In genomic region chr4:76108467-76109181, GRCh38 we compare ENCODE assay signal across 9 cellular contexts. TPM values are rescaled to one million over a fixed set of nuclear protein-coding genes. Genes with fewer than 3 reads are reported as not detected.
DNase-seq lines count a peak whose midpoint lies in the region; ATAC-seq, FAIRE-seq and TF ChIP-seq lines count a peak whose summit lies in the region.
"Had no signal": no experiment of that assay in that cellular context is flagged by ENCODE, and none has a peak within 500 bp of the region (broad histone marks: within the 10 kb centered on the region; RNA-seq: fewer than 3 reads in every experiment).

No MANE protein-coding gene starts in this region.

- POLR2A ChIA-PET in GM12878 (lab: Charles Lee), result no interaction called here

- TF ChIP-seq CTCF in GM12878 (IDR thresholded peaks at IDR 0.05 in 2 of 3, conservative IDR thresholded peaks at IDR 0.05 in 1 of 3; ENCODE audit: control insufficient read depth in 2 of 3, extremely low read depth in 1 of 3, insufficient read depth in 1 of 3, low read depth in 3 of 3, low read length in 3 of 3), result peak; percentile 6 to 25 (median 18); a peak in 1 of 6 replicates
- TF ChIP-seq CTCF in progenitor cell of endocrine pancreas (IDR thresholded peaks at IDR 0.05; ENCODE audit: unreplicated experiment), result peak; percentile 30
- TF ChIP-seq CTCF in left lung (IDR thresholded peaks at IDR 0.05), result no peak
- TF ChIP-seq CTCF in colonic mucosa (IDR thresholded peaks at IDR 0.05), result no peak

- peak; percentile 84 for ATAC-seq in GM12878
- ATAC-seq in left lung, result no peak

- H3K27ac ChIP-seq in GM12878 (ENCODE audit: control insufficient read depth, insufficient read depth), result no peak overlapping the region
- H3K27ac ChIP-seq in left lung, result no peak overlapping the region
- no peak overlapping the region for H3K27ac ChIP-seq in colonic mucosa

- SMC1A ChIA-PET in GM12878 (lab: Charles Lee; ENCODE audit: uncharacterized antibody, unreplicated experiment), result interaction anchor here (0.9 kb wide), 2 partner anchors 32 to 71 kb away, joined by 3 read pairs; no protein-coding TSS in a partner anchor

- H3K4me3 Mint-ChIP-seq in progenitor cell of endocrine pancreas (ENCODE audit: low read depth), result no peak overlapping the region
- H3K4me3 Mint-ChIP-seq: central memory CD8-positive, alpha-beta T cell had no signal

- H3K9me3 ChIP-seq in GM12878 (replicated peaks; ENCODE audit: control insufficient read depth, insufficient read depth, low read length) (no peaks in the 10 kb centered on the region), left lung (no peaks in the 10 kb centered on the region), colonic mucosa (no peaks in the 10 kb centered on the region)

- TF ChIP-seq EP300 in GM12878 (IDR thresholded peaks at IDR 0.05; ENCODE audit: borderline replicate concordance in 1 of 2, control insufficient read depth in 1 of 2, low read depth in 2 of 2, low read length in 2 of 2), result no peak

- H3K4me2 ChIP-seq in GM12878 (ENCODE audit: control insufficient read depth, insufficient read depth), result no peak overlapping the region

- H4K20me1 ChIP-seq in GM12878 (ENCODE audit: control insufficient read depth, insufficient read depth), result no peaks in the 10 kb centered on the region

- no peak for TF ChIP-seq POLR2A in GM12878 (IDR thresholded peaks at IDR 0.05; ENCODE audit: low read depth, low read length)

- H3K27me3 Mint-ChIP-seq in progenitor cell of endocrine pancreas, result no peaks in the 10 kb centered on the region
- H3K27me3 Mint-ChIP-seq: central memory CD8-positive, alpha-beta T cell had no signal

- peaks cover 6% of the 10 kb centered on the region for H3K36me3 Mint-ChIP-seq in progenitor cell of endocrine pancreas (ENCODE audit: insufficient read depth)

- no peak overlapping the region for H2AFZ ChIP-seq in GM12878 (ENCODE audit: control insufficient read depth, low read depth, low read length)

- no peak overlapping the region for H3K4me3 ChIP-seq in GM12878
- H3K4me3 ChIP-seq in left lung, result no peak overlapping the region
- no peak overlapping the region for H3K4me3 ChIP-seq in colonic mucosa

- H3K4me1 ChIP-seq in GM12878 (ENCODE audit: control insufficient read depth, insufficient read depth, low read length) (no peaks in the 10 kb centered on the region), left lung (no peaks in the 10 kb centered on the region), colonic mucosa (no peaks in the 10 kb centered on the region)

- TF ChIP-seq RAD21 in GM12878 (IDR thresholded peaks at IDR 0.05; ENCODE audit: insufficient read depth, low read depth, low read length), result no peak

- no peak for FAIRE-seq in GM12878 (lab: Jason Lieb, UNC)

- no peak overlapping the region for H3K27ac Mint-ChIP-seq in progenitor cell of endocrine pancreas

- DNase-seq in DMS53 (lab: John Stamatoyannopoulos, UW) (peak; percentile 15), DMS53 treated with DMSO at 0.1 percent for 48 hours (lab: John Stamatoyannopoulos, UW; ENCODE audit: unreplicated experiment) (no peak), NAMALWA (ENCODE audit: low spot score) (peak; percentile 56), GM12878 (ENCODE audit: low read depth, low spot score) (no peak), progenitor cell of endocrine pancreas (ENCODE audit: low spot score, unreplicated experiment) (no peak), left lung (no peak), colonic mucosa (no peak)
- no peak for DNase-seq in stimulated activated CD4-positive, alpha-beta T cell treated with anti-CD3 and anti-CD28 coated beads, Interleukin-4, amount 100 ng/mL, for 4 hours

- no peaks in the 10 kb centered on the region for H3K9me3 Mint-ChIP-seq in progenitor cell of endocrine pancreas (ENCODE audit: low read depth)
- H3K9me3 Mint-ChIP-seq: central memory CD8-positive, alpha-beta T cell had no signal

- in situ Hi-C loops in GM12878 (cut with MboI), result no loop called here

- H3K36me3 ChIP-seq in GM12878 (ENCODE audit: control insufficient read depth in 2 of 2, insufficient read depth in 2 of 2, low read length in 1 of 2), result peaks cover 0 to 3% of the 10 kb centered on the region in 2 experiments; a peak in 2 of 4 replicates
- H3K36me3 ChIP-seq in left lung, result peaks cover 0 to 13% of the 10 kb centered on the region in 2 donors
- H3K36me3 ChIP-seq in colonic mucosa, result no peaks in the 10 kb centered on the region

- RAD21 ChIA-PET in GM12878 (lab: Charles Lee; ENCODE audit: unreplicated experiment), result no interaction called here

- H3K9ac ChIP-seq in GM12878 (ENCODE audit: control insufficient read depth, insufficient read depth, low read length) (no peak overlapping the region), colonic mucosa (ENCODE audit: low read depth in 2 of 2, low read length in 2 of 2) (no peak overlapping the region)

- CTCF ChIA-PET in GM12878 (lab: Yijun Ruan, JAX), result interaction anchor here (0.8 to 1.6 kb wide), 2 partner anchors 92 to 113 kb away, joined by 3 to 4 read pairs; no protein-coding TSS in a partner anchor

- peaks cover 8% of the 10 kb centered on the region for H3K4me1 Mint-ChIP-seq in progenitor cell of endocrine pancreas (ENCODE audit: low read depth)
- H3K4me1 Mint-ChIP-seq: central memory CD8-positive, alpha-beta T cell had no signal

- H3K27me3 ChIP-seq in GM12878 (replicated peaks in 1 of 2; ENCODE audit: control insufficient read depth in 2 of 2, insufficient read depth in 2 of 2, low read length in 1 of 2) (0 out of 4 replicates have a peak, but pooled peaks cover 0 to 2% of the 10 kb centered on the region in 2 experiments), left lung (no peaks in the 10 kb centered on the region), colonic mucosa (no peaks in the 10 kb centered on the region)

- WGBS in GM12878 (ENCODE audit: insufficient coverage, insufficient replicate concordance, low lambda C conversion rate, missing lambda C conversion rate), result 50% methylated on average over 5 of the region's 5 CpGs

- intact Hi-C loops in GM12878 (cut with micrococcal nuclease; ENCODE audit: unreplicated experiment) (no loop called here), left lung (cut with DNase I) (no loop called here), colonic mucosa (cut with DNase I) (no loop called here)

- BruUV-seq in GM12878 (replicated peaks; lab: Mats Ljungman, UMichigan), result no TSS peak

- no peaks in the 10 kb centered on the region for H3K79me2 ChIP-seq in GM12878 (ENCODE audit: control insufficient read depth, insufficient read depth, low read length)

TF ChIP-seq in GM12878, 131 proteins besides CTCF, POLR2A, EP300 and RAD21:
- TF ChIP-seq ZNF217 (IDR thresholded peaks at IDR 0.05) (no peak), RELA (IDR thresholded peaks at IDR 0.05; ENCODE audit: borderline replicate concordance, partially characterized antibody) (no peak)

RNA-seq across cellular contexts. Expression of gene ART3, which starts 34.1 kb away (rescaled TPM):
- total RNA-seq in GM12878 (2013; cell fraction: nucleolus; rRNA removed), result not detected in 2 replicates
- total RNA-seq in GM12878 (2014; rRNA removed) (not detected in 2 replicates), GM12878 (2014; rRNA removed; fragmentation: Illumina TruSeq; extraction: Trizol) (not detected in 2 replicates), GM12878 (2021) (0.13 TPM in 1 of 2 replicates, not detected in the other), progenitor cell of endocrine pancreas (5.0 and 7.3 TPM in 2 replicates), left lung (not detected), colonic mucosa (1 to 10 TPM; 1.6 to 1.8 TPM)
- not detected for polyA plus RNA-seq in GM12878 (2011; ENCODE audit: low read depth)
- polyA plus RNA-seq in GM12878 (2011; rRNA removed) (not detected in 2 replicates), GM12878 (2014; fragmentation: Illumina TruSeq; extraction: Trizol) (0.18 TPM in 1 of 2 replicates, not detected in the other), GM12878 (2014; fragmentation: Nextera tagmentation; extraction: Ambion mirVana) (under 1 TPM in 1 of 2 experiments, not detected in 1; 0.29 TPM), GM12878 (2014; rRNA removed) (0.23 TPM in 1 of 2 replicates, not detected in the other), GM12878 (2016; fragmentation: Nextera tagmentation; extraction: Ambion mirVana) (under 1 TPM in 1 of 2 experiments, not detected in 1; 0.50 TPM)
- not detected in 2 replicates for polyA plus RNA-seq in GM12878 (2011; cell fraction: cytosol; rRNA removed)
- not detected in 2 replicates for polyA plus RNA-seq in GM12878 (2011; cell fraction: nucleus; rRNA removed)
- polyA plus RNA-seq in GM12878 (2012), result not detected in 2 replicates
- polyA minus RNA-seq in GM12878 (2011; rRNA and poly(A)+ RNA removed), result not detected in 2 replicates
- polyA minus RNA-seq in GM12878 (2011; cell fraction: cytosol; rRNA and poly(A)+ RNA removed), result not detected in 2 replicates
- not detected in 2 replicates for polyA minus RNA-seq in GM12878 (2011; cell fraction: nucleus; rRNA and poly(A)+ RNA removed)

RNA-seq across cellular contexts. Expression of gene NUP54, which starts 39.6 kb away (rescaled TPM):
- 79.3 and 81.0 TPM in 2 replicates for total RNA-seq in GM12878 (2013; cell fraction: nucleolus; rRNA removed)
- 40.9 and 48.1 TPM in 2 replicates for total RNA-seq in GM12878 (2014; rRNA removed)
- 51.9 and 52.9 TPM in 2 replicates for total RNA-seq in GM12878 (2014; rRNA removed; fragmentation: Illumina TruSeq; extraction: Trizol)
- total RNA-seq in GM12878 (2021), result 37.2 and 39.6 TPM in 2 replicates
- polyA plus RNA-seq in GM12878 (2011; ENCODE audit: low read depth), result 13.3 TPM
- 69.0 and 122 TPM in 2 replicates for polyA plus RNA-seq in GM12878 (2011; rRNA removed)
- polyA plus RNA-seq in GM12878 (2011; cell fraction: cytosol; rRNA removed), result 19.6 and 21.1 TPM in 2 replicates
- polyA plus RNA-seq in GM12878 (2011; cell fraction: nucleus; rRNA removed), result 31.3 and 38.7 TPM in 2 replicates
- 23.0 and 26.3 TPM in 2 replicates for polyA plus RNA-seq in GM12878 (2012)
- 44.1 and 54.6 TPM in 2 replicates for polyA plus RNA-seq in GM12878 (2014; fragmentation: Illumina TruSeq; extraction: Trizol)
- 10 to 100 TPM; 17.5 to 27.7 TPM for polyA plus RNA-seq in GM12878 (2014; fragmentation: Nextera tagmentation; extraction: Ambion mirVana)
- polyA plus RNA-seq in GM12878 (2014; rRNA removed), result 31.1 and 33.6 TPM in 2 replicates
- 10 to 100 TPM; 43.7 to 44.6 TPM for polyA plus RNA-seq in GM12878 (2016; fragmentation: Nextera tagmentation; extraction: Ambion mirVana)
- 77.8 and 123 TPM in 2 replicates for polyA minus RNA-seq in GM12878 (2011; rRNA and poly(A)+ RNA removed)
- polyA minus RNA-seq in GM12878 (2011; cell fraction: cytosol; rRNA and poly(A)+ RNA removed), result 25.5 and 27.8 TPM in 2 replicates
- polyA minus RNA-seq in GM12878 (2011; cell fraction: nucleus; rRNA and poly(A)+ RNA removed), result 17.5 and 20.6 TPM in 2 replicates
- total RNA-seq in progenitor cell of endocrine pancreas, result 67.5 and 68.8 TPM in 2 replicates
- 10 to 100 TPM; 26.8 to 36.2 TPM for total RNA-seq in left lung
- 10 to 100 TPM; 31.5 to 35.3 TPM for total RNA-seq in colonic mucosa

Comparison
In these comparisons a context has a peak if more than half of its experiments do, and no peak if none do; other contexts are left out.
1. DNase-seq: peak in DMS53 (single experiment) and NAMALWA (single experiment); none in DMS53 treated with DMSO at 0.1 percent for 48 hours (single experiment), GM12878 (single experiment), progenitor cell of endocrine pancreas (single experiment), left lung (0 of 2), colonic mucosa (single experiment) and stimulated activated CD4-positive, alpha-beta T cell treated with anti-CD3 and anti-CD28 coated beads, Interleukin-4, amount 100 ng/mL, for 4 hours (0 of 2).
2. CTCF ChIP-seq: peak in GM12878 (3 of 3) and progenitor cell of endocrine pancreas (single experiment); none in left lung (0 of 2) and colonic mucosa (single experiment).